In genomic region chr11:7579226-7579825, GRCh38 we compare ENCODE assay signal across 12 cellular contexts.
DNase-seq lines count a peak whose midpoint lies in the region; ATAC-seq, FAIRE-seq and TF ChIP-seq lines count a peak whose summit lies in the region.
"Had no signal": no experiment of that assay in that cellular context is flagged by ENCODE, and none has a peak within 500 bp of the region (broad histone marks: within the 10 kb centered on the region; RNA-seq: fewer than 3 reads in every experiment).

No MANE protein-coding gene starts in this region.

- H3K4me1 Mint-ChIP-seq in activated naive CD8-positive, alpha-beta T cell treated with anti-CD3 and anti-CD28 coated beads for 36 hours: peaks cover 67% of the 10 kb centered on the region
- peaks cover 39% of the 10 kb centered on the region for H3K4me1 Mint-ChIP-seq in activated T-cell treated with anti-CD3 and anti-CD28 coated beads, Interleukin-2, amount 50 U/mL, for 24 hours (ENCODE audit: low read depth)

- no peak for FAIRE-seq in A549 (lab: Jason Lieb, UNC)
- FAIRE-seq: bronchial epithelial cell, HepG2 had no signal

- no peak for TF ChIP-seq CTCF in A549 (IDR thresholded peaks at IDR 0.05)
- TF ChIP-seq CTCF in ovary (IDR thresholded peaks at IDR 0.05): no peak

- H3K27me3 Mint-ChIP-seq in activated naive CD8-positive, alpha-beta T cell treated with anti-CD3 and anti-CD28 coated beads for 36 hours: peaks cover 16% of the 10 kb centered on the region
- peaks cover 49% of the 10 kb centered on the region for H3K27me3 Mint-ChIP-seq in activated T-cell treated with anti-CD3 and anti-CD28 coated beads, Interleukin-2, amount 50 U/mL, for 24 hours

- TF ChIP-seq EP300 in A549 (IDR thresholded peaks at IDR 0.05) (no peak), ovary (IDR thresholded peaks at IDR 0.05) (no peak)

- no peaks in the 10 kb centered on the region for H3K9me3 Mint-ChIP-seq in activated naive CD8-positive, alpha-beta T cell treated with anti-CD3 and anti-CD28 coated beads for 36 hours
- no peaks in the 10 kb centered on the region for H3K9me3 Mint-ChIP-seq in activated T-cell treated with anti-CD3 and anti-CD28 coated beads, Interleukin-2, amount 50 U/mL, for 24 hours
- H3K9me3 Mint-ChIP-seq: T-helper 1 cell treated with Interleukin-12 subunit alpha and Interleukin-12 subunit beta and Interleukin-4 antibody, amounts not matched to agents 30 μg/mL and 1 μg/mL, for 36 hours had no signal

- H3K9me3 ChIP-seq in A549 (no peaks in the 10 kb centered on the region), ovary (no peaks in the 10 kb centered on the region)

- H3K27ac ChIP-seq in A549 (peak overlapping the region; percentile 17 to 88), ovary (peak overlapping the region in 1 of 2 donors; percentile 86)

- TF ChIP-seq POLR2A in A549 (IDR thresholded peaks at IDR 0.05; ENCODE audit: low read length) (no peak), ovary (IDR thresholded peaks at IDR 0.05) (no peak)

- no peaks in the 10 kb centered on the region for H3K36me3 ChIP-seq in ovary

- WGBS in A549 (ENCODE audit: missing lambda C conversion rate): 10% methylated on average over 1 of the region's 1 CpG
- WGBS in ovary, 3 donors: 13 to 26% (median 15%) methylated on average over 1 of the region's 1 CpG

- no peak for DNase-seq in A549 (ENCODE audit: low read depth in 1 of 2, low spot score in 1 of 2)
- peak; percentile 63 for DNase-seq in M059J (ENCODE audit: low read depth)
- DNase-seq in epidermal melanocyte (ENCODE audit: insufficient read length, low spot score): peak; percentile 34
- peak in 3 of 5 donors; percentile 28 to 66 (median 35) for DNase-seq in ovary
- no peak for DNase-seq in activated gamma-delta T cell (lab: John Stamatoyannopoulos, UW)
- no peak for DNase-seq in anterior cingulate cortex (lab: John Stamatoyannopoulos, UW)
- no peak for DNase-seq in activated naive CD8-positive, alpha-beta T cell treated with anti-CD3 and anti-CD28 coated beads for 36 hours
- no peak for DNase-seq in activated T-cell treated with anti-CD3 and anti-CD28 coated beads, Interleukin-2, amount 50 U/mL, for 24 hours
- DNase-seq: activated CD8-positive, alpha-beta memory T cell treated with anti-CD3 and anti-CD28 coated beads, Interleukin-2, amount 10 ng/mL, durations not matched to agents 7 days and 5 days had no signal

- intact Hi-C loops in ovary (cut with DNase I): loop anchor here in 2 of 4 donors (5.0 to 10.0 kb wide), 2 partner anchors 88 to 105 kb away; no protein-coding TSS in a partner anchor

- H3K27me3 ChIP-seq in ovary: no peaks in the 10 kb centered on the region

- H3K27ac Mint-ChIP-seq in activated naive CD8-positive, alpha-beta T cell treated with anti-CD3 and anti-CD28 coated beads for 36 hours: no peak overlapping the region
- no peak overlapping the region for H3K27ac Mint-ChIP-seq in activated T-cell treated with anti-CD3 and anti-CD28 coated beads, Interleukin-2, amount 50 U/mL, for 24 hours
- H3K27ac Mint-ChIP-seq: activated CD8-positive, alpha-beta memory T cell treated with anti-CD3 and anti-CD28 coated beads, Interleukin-2, amount 10 ng/mL, durations not matched to agents 7 days and 5 days had no signal

- no peak overlapping the region for H3K4me3 ChIP-seq in A549
- no peak overlapping the region for H3K4me3 ChIP-seq in ovary

- H3K4me1 ChIP-seq in A549: peaks cover 67% of the 10 kb centered on the region
- H3K4me1 ChIP-seq in ovary (ENCODE audit: insufficient read depth): peaks cover 35% of the 10 kb centered on the region

- no peak for TF ChIP-seq RAD21 in A549 (conservative IDR thresholded peaks at IDR 0.05 in 1 of 2, IDR thresholded peaks at IDR 0.05 in 1 of 2)

- CTCF ChIA-PET in A549 (lab: Yijun Ruan, JAX): interaction anchor here (1.4 to 12.5 kb wide), 3 partner anchors 6 to 73 kb away, joined by 5 to 290 read pairs (median 99); no protein-coding TSS in a partner anchor

- no peak for ATAC-seq in A549
- ATAC-seq: activated CD8-positive, alpha-beta memory T cell treated with anti-CD3 and anti-CD28 coated beads, Interleukin-2, amount 10 ng/mL, durations not matched to agents 7 days and 5 days; HepG2 had no signal

- no peak overlapping the region for H3K4me3 Mint-ChIP-seq in activated naive CD8-positive, alpha-beta T cell treated with anti-CD3 and anti-CD28 coated beads for 36 hours
- H3K4me3 Mint-ChIP-seq in activated T-cell treated with anti-CD3 and anti-CD28 coated beads, Interleukin-2, amount 50 U/mL, for 24 hours: no peak overlapping the region
- H3K4me3 Mint-ChIP-seq: activated CD8-positive, alpha-beta memory T cell treated with anti-CD3 and anti-CD28 coated beads, Interleukin-2, amount 10 ng/mL, durations not matched to agents 7 days and 5 days; T-helper 1 cell treated with Interleukin-12 subunit alpha and Interleukin-12 subunit beta and Interleukin-4 antibody, amounts not matched to agents 30 μg/mL and 1 μg/mL, for 36 hours had no signal

- peaks cover 4% of the 10 kb centered on the region for H3K36me3 Mint-ChIP-seq in activated naive CD8-positive, alpha-beta T cell treated with anti-CD3 and anti-CD28 coated beads for 36 hours
- no peaks in the 10 kb centered on the region for H3K36me3 Mint-ChIP-seq in activated T-cell treated with anti-CD3 and anti-CD28 coated beads, Interleukin-2, amount 50 U/mL, for 24 hours (ENCODE audit: low read depth)
- H3K36me3 Mint-ChIP-seq: activated CD8-positive, alpha-beta memory T cell treated with anti-CD3 and anti-CD28 coated beads, Interleukin-2, amount 10 ng/mL, durations not matched to agents 7 days and 5 days had no signal

- peak overlapping the region; percentile 42 for H3K4me2 ChIP-seq in A549

- POLR2A ChIA-PET in A549 (lab: Yijun Ruan, JAX): no interaction called here

TF ChIP-seq in A549, 52 proteins besides CTCF, POLR2A, EP300 and RAD21:
- TF ChIP-seq TP53 (CRISPR knock-in tag; IDR thresholded peaks at IDR 0.05) (no peak), ZNF302 (CRISPR knock-in tag; IDR thresholded peaks at IDR 0.05) (no peak), EHF (CRISPR knock-in tag; IDR thresholded peaks at IDR 0.05) (no peak), POLR2AphosphoS2 (conservative IDR thresholded peaks at IDR 0.05; ENCODE audit: low read length) (no peak), FOSL2 (IDR thresholded peaks at IDR 0.05) (no peak), FOSL2 (CRISPR knock-in tag; IDR thresholded peaks at IDR 0.05) (peak; percentile 38; the same call in 1 of the 2 replicates)

Comparison
In these comparisons a context has a peak if more than half of its experiments do, and no peak if none do; other contexts are left out.
1. DNase-seq: peak in M059J (single experiment), epidermal melanocyte (single experiment) and ovary (3 of 5); none in A549 (0 of 2), activated gamma-delta T cell (single experiment), anterior cingulate cortex (0 of 58), activated naive CD8-positive, alpha-beta T cell treated with anti-CD3 and anti-CD28 coated beads for 36 hours (single experiment) and activated T-cell treated with anti-CD3 and anti-CD28 coated beads, Interleukin-2, amount 50 U/mL, for 24 hours (single experiment).